23 cellular contexts compared by ENCODE assay signal in genomic region chr9:136323420-136323819, GRCh38. TPM values are rescaled to one million over a fixed set of nuclear protein-coding genes. Genes with fewer than 3 reads are reported as not detected.
DNase-seq lines count a peak whose midpoint lies in the region; ATAC-seq and TF ChIP-seq lines count a peak whose summit lies in the region.
"Had no signal": no experiment of that assay in that cellular context is flagged by ENCODE, and none has a peak within 500 bp of the region (broad histone marks: within the 10 kb centered on the region; RNA-seq: fewer than 3 reads in every experiment).

No MANE protein-coding gene starts in this region.

- H2AK9ac ChIP-seq in IMR-90 (replicated peaks; ENCODE audit: low read depth, low read length, poor library complexity): peak overlapping the region; percentile 66

- no peak overlapping the region for H2BK20ac ChIP-seq in IMR-90 (ENCODE audit: low read depth, low read length)

- peaks cover 3 to 11% of the 10 kb centered on the region in 2 experiments; a peak in 1 of 4 replicates for H3K79me1 ChIP-seq in IMR-90 (ENCODE audit: low read depth in 1 of 2, low read length in 2 of 2)

- H3K18ac ChIP-seq in IMR-90 (ENCODE audit: low read depth, low read length): no peak overlapping the region

- no peak overlapping the region for H3K14ac ChIP-seq in IMR-90 (replicated peaks; ENCODE audit: low read depth, low read length)

- TF ChIP-seq CTCF in IMR-90 (conservative IDR thresholded peaks at IDR 0.05; ENCODE audit: low read depth, low read length) (no peak), WTC11 (IDR thresholded peaks at IDR 0.05) (no peak), BE2C (IDR thresholded peaks at IDR 0.05; ENCODE audit: low read depth, low read length) (no peak)

- intact Hi-C loops in IMR-90 (cut with micrococcal nuclease): no loop called here

- no peak overlapping the region for H3K9ac ChIP-seq in IMR-90 (ENCODE audit: low read depth, low read length)

- no peak overlapping the region for H2AFZ ChIP-seq in IMR-90 (replicated peaks; ENCODE audit: low read length, poor library complexity)
- H2AFZ ChIP-seq: hepatocyte had no signal

- no peaks in the 10 kb centered on the region for H3K36me3 Mint-ChIP-seq in WTC11
- H3K36me3 Mint-ChIP-seq: activated CD8-positive, alpha-beta memory T cell treated with anti-CD3 and anti-CD28 coated beads, Interleukin-2, amount 10 ng/mL, durations not matched to agents 7 days and 5 days; IgD-negative memory B cell; natural killer cell had no signal

- peak overlapping the region; percentile 98; the same call in 1 of the 2 replicates for H2AK5ac ChIP-seq in IMR-90 (ENCODE audit: low read depth, low read length)

- no peak overlapping the region; the same call in 1 of the 2 replicates for H4K91ac ChIP-seq in IMR-90 (ENCODE audit: insufficient read depth, low read depth, low read length)

- H3K9me3 ChIP-seq in IMR-90 (ENCODE audit: control insufficient read depth, insufficient read depth, low read length) (peaks cover 2% of the 10 kb centered on the region; the same call in 1 of the 2 replicates), BE2C (no peaks in the 10 kb centered on the region)
- H3K9me3 ChIP-seq: upper lobe of right lung had no signal

- H3K4me1 ChIP-seq in IMR-90 (ENCODE audit: control insufficient read depth, insufficient read depth, low read length): peaks cover 20% of the 10 kb centered on the region
- peaks cover 14% of the 10 kb centered on the region for H3K4me1 ChIP-seq in BE2C

- BruUV-seq in IMR-90 (replicated peaks; lab: Mats Ljungman, UMichigan): no TSS peak

- CTCF ChIA-PET in IMR-90 (lab: Yijun Ruan, JAX) (interaction anchor here (0.6 to 0.8 kb wide), 2 partner anchors 10 to 726 kb away, joined by 3 read pairs; no protein-coding TSS in a partner anchor), WTC11 (lab: Charles Lee) (interaction anchor here (0.8 to 3.9 kb wide), 12 partner anchors 10 to 185 kb away, joined by 3 to 17 read pairs (median 4); partner anchors contain the start of gene DNLZ)

- H3K4me3 ChIP-seq in IMR-90 (ENCODE audit: insufficient read depth, low read depth, low read length) (no peak overlapping the region), BE2C (ENCODE audit: low read depth, low read length) (no peak overlapping the region)
- H3K4me3 ChIP-seq: hepatocyte, skin epidermis, upper lobe of right lung had no signal

- H2BK5ac ChIP-seq in IMR-90 (ENCODE audit: low read depth, low read length, poor library complexity, severe bottlenecking): no peak overlapping the region

- no peak overlapping the region for H4K8ac ChIP-seq in IMR-90 (ENCODE audit: low read depth in 2 of 2, low read length in 2 of 2)

- dilution Hi-C loops in IMR-90 (cut with HindIII; ENCODE audit: low sequenced_read_pairs, unreplicated experiment): no loop called here

- H4K20me1 ChIP-seq in IMR-90 (ENCODE audit: insufficient read depth, low read length): 0 out of 2 replicates have a peak, but pooled peaks cover 2% of the 10 kb centered on the region

- no peak for TF ChIP-seq POLR2A in IMR-90 (IDR thresholded peaks at IDR 0.05; ENCODE audit: low read depth, low read length)

- H3K27me3 Mint-ChIP-seq in WTC11 (ENCODE audit: low read depth): no peaks in the 10 kb centered on the region
- H3K27me3 Mint-ChIP-seq: activated naive CD8-positive, alpha-beta T cell treated with anti-CD3 and anti-CD28 coated beads, Interleukin-2, amount 50 U/mL, for 24 hours; stimulated activated naive CD8-positive, alpha-beta T cell treated with anti-CD3 and anti-CD28 coated beads, Interleukin-15, amount 100 ng/mL, for 72 hours had no signal

- no peaks in the 10 kb centered on the region for H3K36me3 ChIP-seq in IMR-90 (ENCODE audit: control insufficient read depth, insufficient read depth, low read length)
- no peaks in the 10 kb centered on the region for H3K36me3 ChIP-seq in BE2C
- H3K36me3 ChIP-seq: brain microvascular endothelial cell, upper lobe of right lung had no signal

- peaks cover 5% of the 10 kb centered on the region; the same call in 1 of the 2 replicates for H3K9me1 ChIP-seq in IMR-90 (ENCODE audit: insufficient read depth, low read length)

- TF ChIP-seq RAD21 in IMR-90 (IDR thresholded peaks at IDR 0.05; ENCODE audit: low read length): no peak

- no peak overlapping the region for H4K5ac ChIP-seq in IMR-90 (ENCODE audit: low read depth, low read length)

- no peak overlapping the region for H3K56ac ChIP-seq in IMR-90 (ENCODE audit: extremely low read depth, insufficient read depth, low read length)

- no peak overlapping the region for H3K4me2 ChIP-seq in IMR-90 (ENCODE audit: low read depth, low read length)
- H3K4me2 ChIP-seq: hepatocyte had no signal

- no peak overlapping the region for H3K4me3 Mint-ChIP-seq in WTC11
- H3K4me3 Mint-ChIP-seq: activated CD8-positive, alpha-beta memory T cell treated with anti-CD3 and anti-CD28 coated beads, Interleukin-2, amount 10 ng/mL, durations not matched to agents 7 days and 5 days; activated naive CD8-positive, alpha-beta T cell treated with anti-CD3 and anti-CD28 coated beads, Interleukin-2, amount 50 U/mL, for 24 hours; IgD-negative memory B cell; natural killer cell had no signal

- 89% methylated on average over 3 of the region's 15 CpGs; no CpG with 5 or more reads in 1 of the 2 experiments for WGBS in IMR-90 (ENCODE audit: extremely low coverage in 2 of 2, insufficient read length in 1 of 2), 2 experiments

- DNase-seq in DMS79 treated with DMSO at 0.1 percent for 48 hours (lab: John Stamatoyannopoulos, UW) (peak; percentile 44), DMS79 (lab: John Stamatoyannopoulos, UW) (no peak), IMR-90 (no peak), WTC11 (ENCODE audit: low spot score) (no peak), mucosa of gallbladder (ENCODE audit: low spot score) (peak; percentile 34), BE2C (no peak)
- no peak for DNase-seq in activated CD4-positive, CD25-positive, alpha-beta regulatory T cell (lab: John Stamatoyannopoulos, UW)
- DNase-seq: activated CD4-positive, alpha-beta T cell treated with anti-CD3 and anti-CD28 coated beads for 4 hours; activated CD8-positive, alpha-beta memory T cell treated with anti-CD3 and anti-CD28 coated beads, Interleukin-2, amount 10 ng/mL, durations not matched to agents 7 days and 5 days; activated naive CD8-positive, alpha-beta T cell treated with anti-CD3 and anti-CD28 coated beads, Interleukin-2, amount 50 U/mL, for 24 hours; brain microvascular endothelial cell; cortex of kidney; natural killer cell; NCI-H2107; stimulated activated CD4-positive, alpha-beta T cell treated with anti-CD3 and anti-CD28 coated beads, Interleukin-2, amount 100 ng/mL, for 48 hours; stimulated activated naive CD8-positive, alpha-beta T cell treated with anti-CD3 and anti-CD28 coated beads, Interleukin-15, amount 100 ng/mL, for 72 hours; upper lobe of right lung had no signal

- peak overlapping the region; percentile 91; the same call in 1 of the 2 replicates for H2BK120ac ChIP-seq in IMR-90 (ENCODE audit: low read depth, low read length)

- no peak overlapping the region for H3K27ac Mint-ChIP-seq in WTC11
- H3K27ac Mint-ChIP-seq: activated CD8-positive, alpha-beta memory T cell treated with anti-CD3 and anti-CD28 coated beads, Interleukin-2, amount 10 ng/mL, durations not matched to agents 7 days and 5 days; activated naive CD8-positive, alpha-beta T cell treated with anti-CD3 and anti-CD28 coated beads, Interleukin-2, amount 50 U/mL, for 24 hours; IgD-negative memory B cell; natural killer cell; stimulated activated naive CD8-positive, alpha-beta T cell treated with anti-CD3 and anti-CD28 coated beads, Interleukin-15, amount 100 ng/mL, for 72 hours had no signal

- in situ Hi-C loops in IMR-90 (cut with MboI; ENCODE audit: low sequenced_read_pairs): loop anchor here (5.0 kb wide), 1 partner anchor 79 kb away; the partner anchor contains the start of gene SNAPC4

- H3K27me3 ChIP-seq in IMR-90 (ENCODE audit: control insufficient read depth, insufficient read depth, low read length): no peaks in the 10 kb centered on the region
- no peaks in the 10 kb centered on the region for H3K27me3 ChIP-seq in BE2C
- H3K27me3 ChIP-seq: brain microvascular endothelial cell, hepatocyte, upper lobe of right lung had no signal

- 0 out of 2 replicates have a peak overlapping the region, but pooled peaks have one; percentile 100 for H3K4ac ChIP-seq in IMR-90 (ENCODE audit: low read depth, low read length)

- H3K9me3 Mint-ChIP-seq in WTC11: peaks cover 10% of the 10 kb centered on the region; the same call in 1 of the 2 replicates
- H3K9me3 Mint-ChIP-seq: activated naive CD8-positive, alpha-beta T cell treated with anti-CD3 and anti-CD28 coated beads, Interleukin-2, amount 50 U/mL, for 24 hours; IgD-negative memory B cell; natural killer cell; stimulated activated naive CD8-positive, alpha-beta T cell treated with anti-CD3 and anti-CD28 coated beads, Interleukin-15, amount 100 ng/mL, for 72 hours had no signal

- no peak overlapping the region for H3K27ac ChIP-seq in IMR-90 (ENCODE audit: insufficient read depth, low read length)
- H3K27ac ChIP-seq: brain microvascular endothelial cell, C4-2B, hepatocyte had no signal

- H2BK15ac ChIP-seq in IMR-90 (ENCODE audit: low read depth, low read length): no peak overlapping the region

- ATAC-seq in IMR-90 (ENCODE audit: low read depth) (no peak), WTC11 (no peak), GM18909 (IDR thresholded peaks at IDR 0.05; ENCODE audit: poor library complexity, unreplicated experiment) (no peak)
- ATAC-seq: activated CD8-positive, alpha-beta memory T cell treated with anti-CD3 and anti-CD28 coated beads, Interleukin-2, amount 10 ng/mL, durations not matched to agents 7 days and 5 days; activated naive CD8-positive, alpha-beta T cell treated with anti-CD3 and anti-CD28 coated beads, Interleukin-2, amount 50 U/mL, for 24 hours; natural killer cell; stimulated activated naive CD8-positive, alpha-beta T cell treated with anti-CD3 and anti-CD28 coated beads, Interleukin-15, amount 100 ng/mL, for 72 hours; upper lobe of right lung had no signal

- H3K4me1 Mint-ChIP-seq in WTC11: peaks cover 3% of the 10 kb centered on the region; the same call in 1 of the 2 replicates
- H3K4me1 Mint-ChIP-seq: activated CD8-positive, alpha-beta memory T cell treated with anti-CD3 and anti-CD28 coated beads, Interleukin-2, amount 10 ng/mL, durations not matched to agents 7 days and 5 days; activated naive CD8-positive, alpha-beta T cell treated with anti-CD3 and anti-CD28 coated beads, Interleukin-2, amount 50 U/mL, for 24 hours; natural killer cell had no signal

- POLR2A ChIA-PET in IMR-90 (lab: Charles Lee; ENCODE audit: unreplicated experiment): interaction anchor here (0.6 kb wide), 1 partner anchor 39 kb away, joined by 3 read pairs; no protein-coding TSS in a partner anchor
- POLR2A ChIA-PET in WTC11 (lab: Charles Lee): interaction anchor here (1.0 kb wide), 1 partner anchor 40 kb away, joined by 8 read pairs; the partner anchor contains the start of gene DNLZ

- no peak overlapping the region for H3K23ac ChIP-seq in IMR-90 (ENCODE audit: low read depth, low read length)

RNA-seq across cellular contexts. Expression of gene GPSM1, which starts 3.9 kb away (rescaled TPM):
- 28.7 and 29.7 TPM in 2 replicates for total RNA-seq in IMR-90 (2012; rRNA removed)
- 71.2 and 91.4 TPM in 2 replicates for polyA plus RNA-seq in IMR-90 (2012; rRNA removed)
- polyA plus RNA-seq in IMR-90 (2012; cell fraction: cytosol; rRNA removed): 45.5 and 87.8 TPM in 2 replicates
- polyA plus RNA-seq in IMR-90 (2012; cell fraction: nucleus; rRNA removed; ENCODE audit: low replicate concordance): 297 and 693 TPM in 2 replicates
- total RNA-seq in WTC11 (2021): 14.2 to 16.2 TPM (median 16.2 TPM) in 3 replicates
- total RNA-seq in mucosa of gallbladder: 24.6 TPM
- polyA plus RNA-seq in BE2C (2012; ENCODE audit: insufficient read depth, insufficient read length, low read depth): 131 TPM
- polyA plus RNA-seq: IgD-negative memory B cell had no signal

RNA-seq across cellular contexts. Expression of gene CCDC187, which starts 19.5 kb away (rescaled TPM):
- not detected in 2 replicates for total RNA-seq in IMR-90 (2012; rRNA removed)
- polyA plus RNA-seq in IMR-90 (2012; rRNA removed): not detected in 2 replicates
- polyA plus RNA-seq in IMR-90 (2012; cell fraction: cytosol; rRNA removed): not detected in 2 replicates
- not detected in 2 replicates for polyA plus RNA-seq in IMR-90 (2012; cell fraction: nucleus; rRNA removed; ENCODE audit: low replicate concordance)
- 0.02 to 0.04 TPM in 2 of 3 replicates, not detected in the other for total RNA-seq in WTC11 (2021)
- 1.8 TPM for total RNA-seq in mucosa of gallbladder
- polyA plus RNA-seq in BE2C (2012; ENCODE audit: insufficient read depth, insufficient read length, low read depth): not detected
- total RNA-seq: activated CD8-positive, alpha-beta memory T cell treated with anti-CD3 and anti-CD28 coated beads, Interleukin-2, amount 10 ng/mL, durations not matched to agents 7 days and 5 days; posterior vena cava had no signal

RNA-seq across cellular contexts. Expression of gene DNLZ, which starts 40.1 kb away (rescaled TPM):
- total RNA-seq in IMR-90 (2012; rRNA removed) (2.0 and 6.1 TPM in 2 replicates), WTC11 (2021) (13.5 to 17.2 TPM (median 15.0 TPM) in 3 replicates), mucosa of gallbladder (16.4 TPM)
- 11.4 and 20.3 TPM in 2 replicates for polyA plus RNA-seq in IMR-90 (2012; rRNA removed)
- 19.7 and 40.1 TPM in 2 replicates for polyA plus RNA-seq in IMR-90 (2012; cell fraction: cytosol; rRNA removed)
- 8.7 and 31.6 TPM in 2 replicates for polyA plus RNA-seq in IMR-90 (2012; cell fraction: nucleus; rRNA removed; ENCODE audit: low replicate concordance)
- polyA plus RNA-seq in BE2C (2012; ENCODE audit: insufficient read depth, insufficient read length, low read depth): 95.7 TPM

RNA-seq across cellular contexts. Expression of gene CARD9, which starts 50.0 kb away (rescaled TPM):
- total RNA-seq in IMR-90 (2012; rRNA removed) (0.36 and 1.1 TPM in 2 replicates), WTC11 (2021) (0.76 to 0.96 TPM (median 0.96 TPM) in 3 replicates), mucosa of gallbladder (8.2 TPM)
- 1.5 and 1.9 TPM in 2 replicates for polyA plus RNA-seq in IMR-90 (2012; rRNA removed)
- 0.47 and 1.0 TPM in 2 replicates for polyA plus RNA-seq in IMR-90 (2012; cell fraction: cytosol; rRNA removed)
- 9.8 and 17.9 TPM in 2 replicates for polyA plus RNA-seq in IMR-90 (2012; cell fraction: nucleus; rRNA removed; ENCODE audit: low replicate concordance)
- polyA plus RNA-seq in BE2C (2012; ENCODE audit: insufficient read depth, insufficient read length, low read depth): 47.9 TPM

Comparison
In these comparisons a context has a peak if more than half of its experiments do, and no peak if none do; other contexts are left out.
1. DNase-seq: peak in DMS79 treated with DMSO at 0.1 percent for 48 hours (single experiment) and mucosa of gallbladder (single experiment); none in DMS79 (single experiment), IMR-90 (single experiment), WTC11 (single experiment), BE2C (single experiment) and activated CD4-positive, CD25-positive, alpha-beta regulatory T cell (0 of 4).